ENCODE assay signal across 9 cellular contexts in genomic region chr1:71049951-71050598, GRCh38. TPM values are rescaled to one million over a fixed set of nuclear protein-coding genes. Genes with fewer than 3 reads are reported as not detected.
DNase-seq lines count a peak whose midpoint lies in the region; ATAC-seq, FAIRE-seq and TF ChIP-seq lines count a peak whose summit lies in the region.
"Had no signal": no experiment of that assay in that cellular context is flagged by ENCODE, and none has a peak within 500 bp of the region (broad histone marks: within the 10 kb centered on the region; RNA-seq: fewer than 3 reads in every experiment).

No MANE protein-coding gene starts in this region.

- no peaks in the 10 kb centered on the region for H3K9me3 ChIP-seq in esophagus squamous epithelium

- no peaks in the 10 kb centered on the region for H3K36me3 Mint-ChIP-seq in natural killer cell
- H3K36me3 Mint-ChIP-seq in T-helper 2 cell treated with Interferon-gamma antibody and Interleukin-4, amounts not matched to agents 5 μg/mL and 100 μg/mL, for 36 hours (ENCODE audit: low read depth): peaks cover 2% of the 10 kb centered on the region

- DNase-seq in AML-193 (lab: John Stamatoyannopoulos, UW) (peak; percentile 65 to 68), GM18507 (ENCODE audit: extremely low spot score, insufficient read length, low read depth) (no peak), NCI-H1417 (lab: John Stamatoyannopoulos, UW) (peak; percentile 40 to 88 (median 62)), esophagus squamous epithelium (lab: John Stamatoyannopoulos, UW) (no peak), natural killer cell (no peak)
- no peak for DNase-seq in T-helper 2 cell treated with Interferon-gamma antibody and Interleukin-4, amounts not matched to agents 5 μg/mL and 100 μg/mL, for 36 hours (ENCODE audit: low spot score)

- H3K9me3 Mint-ChIP-seq in natural killer cell: no peaks in the 10 kb centered on the region
- H3K9me3 Mint-ChIP-seq in T-helper 2 cell treated with Interferon-gamma antibody and Interleukin-4, amounts not matched to agents 5 μg/mL and 100 μg/mL, for 36 hours: no peaks in the 10 kb centered on the region

- H3K4me3 ChIP-seq in esophagus squamous epithelium: no peak overlapping the region
- H3K4me3 ChIP-seq: skin epidermis had no signal

- no peak for TF ChIP-seq POLR2A in esophagus squamous epithelium (IDR thresholded peaks at IDR 0.05)

- TF ChIP-seq CTCF in esophagus squamous epithelium (IDR thresholded peaks at IDR 0.05) (peak; percentile 15 to 73 (median 65)), natural killer cell (IDR thresholded peaks at IDR 0.05) (peak; percentile 77)

- H3K27ac Mint-ChIP-seq in natural killer cell: no peak overlapping the region
- H3K27ac Mint-ChIP-seq in T-helper 2 cell treated with Interferon-gamma antibody and Interleukin-4, amounts not matched to agents 5 μg/mL and 100 μg/mL, for 36 hours: no peak overlapping the region

- no peak overlapping the region for H3K4me3 Mint-ChIP-seq in natural killer cell
- no peak overlapping the region for H3K4me3 Mint-ChIP-seq in T-helper 2 cell treated with Interferon-gamma antibody and Interleukin-4, amounts not matched to agents 5 μg/mL and 100 μg/mL, for 36 hours

- WGBS in esophagus squamous epithelium, 2 donors: 0% methylated on average over 1 of the region's 1 CpG

- intact Hi-C loops in esophagus squamous epithelium (cut with DNase I) (loop anchor here (10.0 kb wide), 2 partner anchors 365 to 525 kb away; no protein-coding TSS in a partner anchor), natural killer cell (cut with micrococcal nuclease) (loop anchor here (1.0 to 5.0 kb wide), 3 partner anchors 365 to 917 kb away; no protein-coding TSS in a partner anchor)

- H3K27me3 ChIP-seq in esophagus squamous epithelium: peaks cover 0 to 56% (median 2%) of the 10 kb centered on the region in 4 donors

- FAIRE-seq in GM18507 (lab: Jason Lieb, UNC): peak; percentile 75

- peaks cover 34 to 46% of the 10 kb centered on the region in 2 donors for H3K27me3 Mint-ChIP-seq in natural killer cell (ENCODE audit: low read depth in 2 of 2)
- peaks cover 46% of the 10 kb centered on the region for H3K27me3 Mint-ChIP-seq in T-helper 2 cell treated with Interferon-gamma antibody and Interleukin-4, amounts not matched to agents 5 μg/mL and 100 μg/mL, for 36 hours (ENCODE audit: low read depth)

- peaks cover 8 to 24% (median 13%) of the 10 kb centered on the region in 3 donors for H3K4me1 ChIP-seq in esophagus squamous epithelium

- ATAC-seq in HG02884 (IDR thresholded peaks at IDR 0.05; ENCODE audit: unreplicated experiment) (peak; percentile 52), SK-N-SH treated with all-trans-retinoic acid at 6 μM for 48 hours (peak; percentile 74), natural killer cell (peak; percentile 76 to 83 (median 80))

- peaks cover 15 to 17% of the 10 kb centered on the region in 2 donors for H3K4me1 Mint-ChIP-seq in natural killer cell
- peaks cover 15% of the 10 kb centered on the region for H3K4me1 Mint-ChIP-seq in T-helper 2 cell treated with Interferon-gamma antibody and Interleukin-4, amounts not matched to agents 5 μg/mL and 100 μg/mL, for 36 hours (ENCODE audit: low read depth)

- no peak overlapping the region for H3K27ac ChIP-seq in esophagus squamous epithelium
- H3K27ac ChIP-seq: skin epidermis had no signal

- no peaks in the 10 kb centered on the region for H3K36me3 ChIP-seq in esophagus squamous epithelium

TF ChIP-seq in SK-N-SH treated with all-trans-retinoic acid at 6 μM for 48 hours, 23 proteins besides CTCF, POLR2A, EP300 and RAD21:
- TF ChIP-seq BACH2 (CRISPR knock-in tag; IDR thresholded peaks at IDR 0.05; ENCODE audit: borderline replicate concordance): no peak
- no peak for TF ChIP-seq ZFP30 (CRISPR knock-in tag; IDR thresholded peaks at IDR 0.05)
- TF ChIP-seq TOX (CRISPR knock-in tag; IDR thresholded peaks at IDR 0.05; ENCODE audit: borderline replicate concordance): no peak
- no peak for TF ChIP-seq ZNF70 (CRISPR knock-in tag; IDR thresholded peaks at IDR 0.05)
- no peak for TF ChIP-seq ISL1 (CRISPR knock-in tag; IDR thresholded peaks at IDR 0.05)
- no peak for TF ChIP-seq ZNF8 (CRISPR knock-in tag; IDR thresholded peaks at IDR 0.05)

RNA-seq across cellular contexts. Expression of gene PTGER3, which starts 2.5 kb away (rescaled TPM):
- total RNA-seq in esophagus squamous epithelium (10 to 100 TPM in 1 of 4 donors, under 1 TPM in 3; 0.31 to 10.3 (median 0.57) TPM), natural killer cell (10 to 100 TPM in 1 of 3 donors, under 1 TPM in 1, not detected in 1; 0.72 to 21.9 TPM)

RNA-seq across cellular contexts. Expression of gene ZRANB2, which starts 30.8 kb away (rescaled TPM):
- total RNA-seq in esophagus squamous epithelium (10 to 100 TPM; 17.4 to 67.7 (median 36.8) TPM), natural killer cell (100 to 1,000 TPM; 114 to 133 (median 128) TPM)

Comparison
In these comparisons a context has a peak if more than half of its experiments do, and no peak if none do; other contexts are left out.
1. DNase-seq: peak in AML-193 (2 of 2) and NCI-H1417 (3 of 3); none in GM18507 (single experiment), esophagus squamous epithelium (single experiment), natural killer cell (single experiment) and T-helper 2 cell treated with Interferon-gamma antibody and Interleukin-4, amounts not matched to agents 5 μg/mL and 100 μg/mL, for 36 hours (single experiment).
2. Peak in every context shown above with its lines, with median percentiles within 50 percentile points of each other: ATAC-seq.